ENCODE assay signal across 1 cellular context in genomic region chr16:50313596-50314483, GRCh38.
TF ChIP-seq lines count a peak whose summit lies in the region.

No MANE protein-coding gene starts in this region.

TF ChIP-seq in K562, 482 proteins besides CTCF, POLR2A, EP300 and RAD21 (continued from another document):
- TF ChIP-seq CHD7 (IDR thresholded peaks at IDR 0.05; ENCODE audit: low read depth, low read length) (no peak), ZNF146 (CRISPR knock-in tag; IDR thresholded peaks at IDR 0.05; ENCODE audit: unreplicated experiment) (no peak), TGIF2 (CRISPR knock-in tag; IDR thresholded peaks at IDR 0.05) (no peak)
